In genomic region chr7:83684928-83685327, GRCh38 we compare ENCODE assay signal across 1 cellular context.
TF ChIP-seq lines count a peak whose summit lies in the region.

No MANE protein-coding gene starts in this region.

TF ChIP-seq in GM23338, 12 proteins besides CTCF, POLR2A, EP300 and RAD21:
- TF ChIP-seq REST (IDR thresholded peaks at IDR 0.05; ENCODE audit: unreplicated experiment) (no peak), ZNF462 (CRISPR knock-in tag; IDR thresholded peaks at IDR 0.05) (peak; percentile 99), CREB1 (CRISPR knock-in tag; IDR thresholded peaks at IDR 0.05; ENCODE audit: low read depth) (peak; percentile 54), ZNF114 (CRISPR knock-in tag; IDR thresholded peaks at IDR 0.05) (peak; percentile 98), POLR2AphosphoS5 (IDR thresholded peaks at IDR 0.05; ENCODE audit: low read depth) (peak; percentile 81), NANOG (IDR thresholded peaks at IDR 0.05; ENCODE audit: borderline replicate concordance) (peak; percentile 85), EZH2phosphoT487 (IDR thresholded peaks at IDR 0.05; ENCODE audit: unreplicated experiment) (no peak), ETS1 (IDR thresholded peaks at IDR 0.05) (no peak), ZNF331 (CRISPR knock-in tag; IDR thresholded peaks at IDR 0.05; ENCODE audit: low read depth) (no peak), STAT1 (IDR thresholded peaks at IDR 0.05; ENCODE audit: unreplicated experiment) (no peak)
